ENCODE assay signal across 1 cellular context in the genomic region with DNA sequence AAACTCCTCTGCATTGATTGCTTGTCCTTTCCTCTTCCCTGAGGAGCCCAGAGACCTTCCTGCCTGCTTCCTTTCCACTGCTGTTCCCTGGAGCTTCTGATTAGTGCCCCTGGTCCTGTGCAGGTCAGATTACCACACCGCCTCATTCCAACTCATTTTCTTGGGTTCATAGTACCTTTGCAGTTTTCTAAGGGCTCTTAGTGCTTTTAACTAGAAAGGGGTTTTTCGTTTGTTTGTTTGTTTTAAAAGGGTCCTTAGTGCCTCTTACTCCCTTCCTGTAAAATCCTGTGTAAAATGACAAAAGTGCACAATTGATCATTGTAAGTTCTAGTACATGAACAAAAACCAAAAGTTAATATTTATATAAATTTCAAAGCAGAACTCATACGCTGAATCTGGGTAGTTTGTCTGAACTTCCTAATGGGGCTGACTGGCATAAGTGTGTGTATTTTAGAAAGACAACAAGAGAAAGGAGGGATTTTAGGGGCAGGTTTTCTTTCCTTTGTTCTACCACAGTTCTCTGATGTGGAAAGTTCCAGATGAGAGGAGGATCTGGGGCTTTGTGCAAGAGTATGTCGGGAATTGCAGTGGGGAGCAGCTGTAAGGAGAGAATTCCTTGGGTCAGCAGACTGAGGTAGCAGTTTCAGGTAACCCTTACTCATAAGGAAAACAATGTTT.
TF ChIP-seq lines count a peak whose summit lies in the region.

No MANE protein-coding gene starts in this region.

TF ChIP-seq in HepG2, 621 proteins besides CTCF, POLR2A, EP300 and RAD21 (continued from another document and continues in another):
- TF ChIP-seq, protein P1, sequence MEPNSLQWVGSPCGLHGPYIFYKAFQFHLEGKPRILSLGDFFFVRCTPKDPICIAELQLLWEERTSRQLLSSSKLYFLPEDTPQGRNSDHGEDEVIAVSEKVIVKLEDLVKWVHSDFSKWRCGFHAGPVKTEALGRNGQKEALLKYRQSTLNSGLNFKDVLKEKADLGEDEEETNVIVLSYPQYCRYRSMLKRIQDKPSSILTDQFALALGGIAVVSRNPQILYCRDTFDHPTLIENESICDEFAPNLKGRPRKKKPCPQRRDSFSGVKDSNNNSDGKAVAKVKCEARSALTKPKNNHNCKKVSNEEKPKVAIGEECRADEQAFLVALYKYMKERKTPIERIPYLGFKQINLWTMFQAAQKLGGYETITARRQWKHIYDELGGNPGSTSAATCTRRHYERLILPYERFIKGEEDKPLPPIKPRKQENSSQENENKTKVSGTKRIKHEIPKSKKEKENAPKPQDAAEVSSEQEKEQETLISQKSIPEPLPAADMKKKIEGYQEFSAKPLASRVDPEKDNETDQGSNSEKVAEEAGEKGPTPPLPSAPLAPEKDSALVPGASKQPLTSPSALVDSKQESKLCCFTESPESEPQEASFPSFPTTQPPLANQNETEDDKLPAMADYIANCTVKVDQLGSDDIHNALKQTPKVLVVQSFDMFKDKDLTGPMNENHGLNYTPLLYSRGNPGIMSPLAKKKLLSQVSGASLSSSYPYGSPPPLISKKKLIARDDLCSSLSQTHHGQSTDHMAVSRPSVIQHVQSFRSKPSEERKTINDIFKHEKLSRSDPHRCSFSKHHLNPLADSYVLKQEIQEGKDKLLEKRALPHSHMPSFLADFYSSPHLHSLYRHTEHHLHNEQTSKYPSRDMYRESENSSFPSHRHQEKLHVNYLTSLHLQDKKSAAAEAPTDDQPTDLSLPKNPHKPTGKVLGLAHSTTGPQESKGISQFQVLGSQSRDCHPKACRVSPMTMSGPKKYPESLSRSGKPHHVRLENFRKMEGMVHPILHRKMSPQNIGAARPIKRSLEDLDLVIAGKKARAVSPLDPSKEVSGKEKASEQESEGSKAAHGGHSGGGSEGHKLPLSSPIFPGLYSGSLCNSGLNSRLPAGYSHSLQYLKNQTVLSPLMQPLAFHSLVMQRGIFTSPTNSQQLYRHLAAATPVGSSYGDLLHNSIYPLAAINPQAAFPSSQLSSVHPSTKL (CRISPR knock-in tag; IDR thresholded peaks at IDR 0.05): peak; percentile 52; the same call in 1 of the 2 replicates
- TF ChIP-seq MEIS2 (CRISPR knock-in tag; IDR thresholded peaks at IDR 0.05) (no peak), CCAR2 (optimal IDR thresholded peaks at IDR 0.05; ENCODE audit: low read depth, low read length) (no peak), ZNF768 (CRISPR knock-in tag; IDR thresholded peaks at IDR 0.05) (no peak; the same call in 1 of the 2 replicates), YEATS4 (CRISPR knock-in tag; IDR thresholded peaks at IDR 0.05; ENCODE audit: borderline replicate concordance) (no peak), SPEN (CRISPR knock-in tag; IDR thresholded peaks at IDR 0.05; ENCODE audit: low read depth) (no peak), ZNF746 (CRISPR knock-in tag; IDR thresholded peaks at IDR 0.05) (no peak; the same call in 1 of the 2 replicates), SALL1 (CRISPR knock-in tag; IDR thresholded peaks at IDR 0.05) (peak; percentile 63), ZNF766 (CRISPR knock-in tag; IDR thresholded peaks at IDR 0.05; ENCODE audit: borderline replicate concordance) (no peak), RBM22 (optimal IDR thresholded peaks at IDR 0.05; ENCODE audit: low read length) (no peak), ZSCAN21 (CRISPR knock-in tag; IDR thresholded peaks at IDR 0.05; ENCODE audit: borderline replicate concordance) (no peak), ZNF335 (CRISPR knock-in tag; IDR thresholded peaks at IDR 0.05) (no peak)
- TF ChIP-seq, protein P2, sequence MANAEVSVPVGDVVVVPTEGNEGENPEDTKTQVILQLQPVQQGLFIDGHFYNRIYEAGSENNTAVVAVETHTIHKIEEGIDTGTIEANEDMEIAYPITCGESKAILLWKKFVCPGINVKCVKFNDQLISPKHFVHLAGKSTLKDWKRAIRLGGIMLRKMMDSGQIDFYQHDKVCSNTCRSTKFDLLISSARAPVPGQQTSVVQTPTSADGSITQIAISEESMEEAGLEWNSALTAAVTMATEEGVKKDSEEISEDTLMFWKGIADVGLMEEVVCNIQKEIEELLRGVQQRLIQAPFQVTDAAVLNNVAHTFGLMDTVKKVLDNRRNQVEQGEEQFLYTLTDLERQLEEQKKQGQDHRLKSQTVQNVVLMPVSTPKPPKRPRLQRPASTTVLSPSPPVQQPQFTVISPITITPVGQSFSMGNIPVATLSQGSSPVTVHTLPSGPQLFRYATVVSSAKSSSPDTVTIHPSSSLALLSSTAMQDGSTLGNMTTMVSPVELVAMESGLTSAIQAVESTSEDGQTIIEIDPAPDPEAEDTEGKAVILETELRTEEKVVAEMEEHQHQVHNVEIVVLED (CRISPR knock-in tag; IDR thresholded peaks at IDR 0.05; ENCODE audit: borderline replicate concordance): no peak
- TF ChIP-seq, protein P3, sequence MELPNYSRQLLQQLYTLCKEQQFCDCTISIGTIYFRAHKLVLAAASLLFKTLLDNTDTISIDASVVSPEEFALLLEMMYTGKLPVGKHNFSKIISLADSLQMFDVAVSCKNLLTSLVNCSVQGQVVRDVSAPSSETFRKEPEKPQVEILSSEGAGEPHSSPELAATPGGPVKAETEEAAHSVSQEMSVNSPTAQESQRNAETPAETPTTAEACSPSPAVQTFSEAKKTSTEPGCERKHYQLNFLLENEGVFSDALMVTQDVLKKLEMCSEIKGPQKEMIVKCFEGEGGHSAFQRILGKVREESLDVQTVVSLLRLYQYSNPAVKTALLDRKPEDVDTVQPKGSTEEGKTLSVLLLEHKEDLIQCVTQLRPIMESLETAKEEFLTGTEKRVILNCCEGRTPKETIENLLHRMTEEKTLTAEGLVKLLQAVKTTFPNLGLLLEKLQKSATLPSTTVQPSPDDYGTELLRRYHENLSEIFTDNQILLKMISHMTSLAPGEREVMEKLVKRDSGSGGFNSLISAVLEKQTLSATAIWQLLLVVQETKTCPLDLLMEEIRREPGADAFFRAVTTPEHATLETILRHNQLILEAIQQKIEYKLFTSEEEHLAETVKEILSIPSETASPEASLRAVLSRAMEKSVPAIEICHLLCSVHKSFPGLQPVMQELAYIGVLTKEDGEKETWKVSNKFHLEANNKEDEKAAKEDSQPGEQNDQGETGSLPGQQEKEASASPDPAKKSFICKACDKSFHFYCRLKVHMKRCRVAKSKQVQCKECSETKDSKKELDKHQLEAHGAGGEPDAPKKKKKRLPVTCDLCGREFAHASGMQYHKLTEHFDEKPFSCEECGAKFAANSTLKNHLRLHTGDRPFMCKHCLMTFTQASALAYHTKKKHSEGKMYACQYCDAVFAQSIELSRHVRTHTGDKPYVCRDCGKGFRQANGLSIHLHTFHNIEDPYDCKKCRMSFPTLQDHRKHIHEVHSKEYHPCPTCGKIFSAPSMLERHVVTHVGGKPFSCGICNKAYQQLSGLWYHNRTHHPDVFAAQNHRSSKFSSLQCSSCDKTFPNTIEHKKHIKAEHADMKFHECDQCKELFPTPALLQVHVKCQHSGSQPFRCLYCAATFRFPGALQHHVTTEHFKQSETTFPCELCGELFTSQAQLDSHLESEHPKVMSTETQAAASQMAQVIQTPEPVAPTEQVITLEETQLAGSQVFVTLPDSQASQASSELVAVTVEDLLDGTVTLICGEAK (IDR thresholded peaks at IDR 0.05): no peak
- TF ChIP-seq, protein P3 (CRISPR knock-in tag; IDR thresholded peaks at IDR 0.05): no peak
- TF ChIP-seq, protein P4, sequence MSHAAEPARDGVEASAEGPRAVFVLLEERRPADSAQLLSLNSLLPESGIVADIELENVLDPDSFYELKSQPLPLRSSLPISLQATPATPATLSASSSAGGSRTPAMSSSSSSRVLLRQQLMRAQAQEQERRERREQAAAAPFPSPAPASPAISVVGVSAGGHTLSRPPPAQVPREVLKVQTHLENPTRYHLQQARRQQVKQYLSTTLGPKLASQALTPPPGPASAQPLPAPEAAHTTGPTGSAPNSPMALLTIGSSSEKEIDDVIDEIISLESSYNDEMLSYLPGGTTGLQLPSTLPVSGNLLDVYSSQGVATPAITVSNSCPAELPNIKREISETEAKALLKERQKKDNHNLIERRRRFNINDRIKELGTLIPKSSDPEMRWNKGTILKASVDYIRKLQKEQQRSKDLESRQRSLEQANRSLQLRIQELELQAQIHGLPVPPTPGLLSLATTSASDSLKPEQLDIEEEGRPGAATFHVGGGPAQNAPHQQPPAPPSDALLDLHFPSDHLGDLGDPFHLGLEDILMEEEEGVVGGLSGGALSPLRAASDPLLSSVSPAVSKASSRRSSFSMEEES (CRISPR knock-in tag; IDR thresholded peaks at IDR 0.05): 0 out of 2 replicates have a peak, but pooled peaks have one; percentile 29
- TF ChIP-seq, protein P5, sequence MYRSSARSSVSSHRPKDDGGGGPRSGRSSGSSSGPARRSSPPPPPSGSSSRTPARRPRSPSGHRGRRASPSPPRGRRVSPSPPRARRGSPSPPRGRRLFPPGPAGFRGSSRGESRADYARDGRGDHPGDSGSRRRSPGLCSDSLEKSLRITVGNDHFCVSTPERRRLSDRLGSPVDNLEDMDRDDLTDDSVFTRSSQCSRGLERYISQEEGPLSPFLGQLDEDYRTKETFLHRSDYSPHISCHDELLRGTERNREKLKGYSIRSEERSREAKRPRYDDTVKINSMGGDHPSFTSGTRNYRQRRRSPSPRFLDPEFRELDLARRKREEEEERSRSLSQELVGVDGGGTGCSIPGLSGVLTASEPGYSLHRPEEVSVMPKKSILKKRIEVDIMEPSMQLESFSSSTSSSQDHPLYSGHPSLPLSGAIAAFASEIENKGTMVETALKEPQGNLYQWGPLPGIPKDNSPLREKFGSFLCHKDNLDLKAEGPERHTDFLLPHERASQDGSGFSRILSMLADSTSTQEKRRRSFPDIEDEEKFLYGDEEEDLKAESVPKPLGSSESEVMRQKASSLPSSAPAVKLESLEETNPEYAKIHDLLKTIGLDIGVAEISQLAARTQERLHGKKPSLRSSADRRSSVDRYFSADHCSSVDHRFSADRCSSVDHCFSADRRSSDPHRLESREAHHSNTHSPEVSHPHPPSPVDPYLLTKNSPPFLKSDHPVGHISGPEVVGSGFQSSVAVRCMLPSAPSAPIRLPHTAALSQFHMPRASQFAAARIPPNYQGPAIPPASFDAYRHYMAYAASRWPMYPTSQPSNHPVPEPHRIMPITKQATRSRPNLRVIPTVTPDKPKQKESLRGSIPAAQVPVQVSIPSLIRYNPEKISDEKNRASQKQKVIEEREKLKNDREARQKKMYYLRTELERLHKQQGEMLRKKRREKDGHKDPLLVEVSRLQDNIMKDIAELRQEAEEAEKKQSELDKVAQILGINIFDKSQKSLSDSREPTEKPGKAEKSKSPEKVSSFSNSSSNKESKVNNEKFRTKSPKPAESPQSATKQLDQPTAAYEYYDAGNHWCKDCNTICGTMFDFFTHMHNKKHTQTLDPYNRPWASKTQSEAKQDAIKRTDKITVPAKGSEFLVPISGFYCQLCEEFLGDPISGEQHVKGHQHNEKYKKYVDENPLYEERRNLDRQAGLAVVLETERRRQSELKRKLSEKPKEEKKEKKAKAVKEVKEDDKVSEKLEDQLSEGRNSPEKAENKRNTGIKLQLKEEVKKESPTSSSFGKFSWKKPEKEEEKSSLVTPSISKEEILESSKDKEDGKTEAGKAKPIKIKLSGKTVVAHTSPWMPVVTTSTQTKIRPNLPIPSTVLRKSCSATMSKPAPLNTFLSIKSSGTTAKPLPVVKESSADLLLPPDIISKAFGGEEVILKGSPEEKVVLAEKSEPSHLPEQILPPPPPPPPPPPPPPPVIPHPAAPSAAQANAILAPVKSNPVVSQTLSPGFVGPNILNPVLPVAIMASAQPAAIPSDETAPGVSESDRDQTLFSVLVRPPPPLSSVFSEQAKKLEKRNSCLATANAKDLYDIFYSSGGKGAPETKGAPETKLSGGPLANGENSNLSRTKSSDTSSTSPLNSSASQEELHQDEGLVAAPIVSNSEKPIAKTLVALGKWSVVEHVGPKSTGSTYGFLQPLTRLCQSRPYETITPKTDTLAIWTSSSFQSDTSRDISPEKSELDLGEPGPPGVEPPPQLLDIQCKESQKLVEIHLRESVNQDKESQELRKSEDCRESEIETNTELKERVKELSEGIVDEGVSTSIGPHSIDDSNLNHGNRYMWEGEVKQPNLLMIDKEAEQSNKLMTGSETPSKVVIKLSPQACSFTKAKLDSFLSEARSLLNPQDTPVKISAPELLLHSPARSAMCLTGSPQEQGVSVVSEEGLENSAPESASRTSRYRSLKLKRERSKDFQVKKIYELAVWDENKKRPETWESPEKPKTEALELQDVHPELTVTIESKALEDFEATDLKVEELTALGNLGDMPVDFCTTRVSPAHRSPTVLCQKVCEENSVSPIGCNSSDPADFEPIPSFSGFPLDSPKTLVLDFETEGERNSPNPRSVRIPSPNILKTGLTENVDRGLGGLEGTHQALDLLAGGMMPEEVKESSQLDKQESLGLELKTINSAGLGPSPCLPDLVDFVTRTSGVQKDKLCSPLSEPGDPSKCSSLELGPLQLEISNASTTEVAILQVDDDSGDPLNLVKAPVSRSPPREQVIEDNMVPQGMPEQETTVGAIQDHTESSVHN (CRISPR knock-in tag; IDR thresholded peaks at IDR 0.05): no peak
- TF ChIP-seq, protein P6, sequence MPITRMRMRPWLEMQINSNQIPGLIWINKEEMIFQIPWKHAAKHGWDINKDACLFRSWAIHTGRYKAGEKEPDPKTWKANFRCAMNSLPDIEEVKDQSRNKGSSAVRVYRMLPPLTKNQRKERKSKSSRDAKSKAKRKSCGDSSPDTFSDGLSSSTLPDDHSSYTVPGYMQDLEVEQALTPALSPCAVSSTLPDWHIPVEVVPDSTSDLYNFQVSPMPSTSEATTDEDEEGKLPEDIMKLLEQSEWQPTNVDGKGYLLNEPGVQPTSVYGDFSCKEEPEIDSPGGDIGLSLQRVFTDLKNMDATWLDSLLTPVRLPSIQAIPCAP (CRISPR knock-in tag; IDR thresholded peaks at IDR 0.05; ENCODE audit: low read depth): no peak
